Comparison of ENCODE assay signal across 9 cellular contexts in genomic region chr4:3461515-3462291, GRCh38. TPM values are rescaled to one million over a fixed set of nuclear protein-coding genes. Genes with fewer than 3 reads are reported as not detected.
DNase-seq lines count a peak whose midpoint lies in the region; ATAC-seq and TF ChIP-seq lines count a peak whose summit lies in the region.
"Had no signal": no experiment of that assay in that cellular context is flagged by ENCODE, and none has a peak within 500 bp of the region (broad histone marks: within the 10 kb centered on the region; RNA-seq: fewer than 3 reads in every experiment).

No MANE protein-coding gene starts in this region.

- H3K4me1 ChIP-seq in SJCRH30 (peaks cover 32% of the 10 kb centered on the region), right cardiac atrium (ENCODE audit: control insufficient read depth, insufficient read depth, low read length) (no peaks in the 10 kb centered on the region)

- H3K27ac Mint-ChIP-seq in stimulated activated effector memory CD8-positive, alpha-beta T cell treated with anti-CD3 and anti-CD28 coated beads, Interleukin-12 subunit alpha, Interleukin-12 subunit beta, amount 100 ng/mL, for 72 hours, result no peak overlapping the region
- no peak overlapping the region for H3K27ac Mint-ChIP-seq in nephron progenitor cell

- H3K4me3 Mint-ChIP-seq in stimulated activated effector memory CD8-positive, alpha-beta T cell treated with anti-CD3 and anti-CD28 coated beads, Interleukin-12 subunit alpha, Interleukin-12 subunit beta, amount 100 ng/mL, for 72 hours, result no peak overlapping the region
- no peak overlapping the region for H3K4me3 Mint-ChIP-seq in nephron progenitor cell

- intact Hi-C loops in right cardiac atrium (cut with DNase I), result no loop called here

- H3K36me3 ChIP-seq in SJCRH30, result no peaks in the 10 kb centered on the region

- TF ChIP-seq CTCF in GM13976 (IDR thresholded peaks at IDR 0.05; ENCODE audit: borderline replicate concordance, control extremely low read depth, extremely low read depth, insufficient read depth, missing control alignments) (no peak), nephron progenitor cell (IDR thresholded peaks at IDR 0.05) (no peak)

- H3K4me1 Mint-ChIP-seq in stimulated activated effector memory CD8-positive, alpha-beta T cell treated with anti-CD3 and anti-CD28 coated beads, Interleukin-12 subunit alpha, Interleukin-12 subunit beta, amount 100 ng/mL, for 72 hours, result no peaks in the 10 kb centered on the region
- peaks cover 30% of the 10 kb centered on the region for H3K4me1 Mint-ChIP-seq in nephron progenitor cell

- WGBS in right cardiac atrium, result 58% methylated on average over 25 of the region's 25 CpGs

- H3K9me3 Mint-ChIP-seq in stimulated activated effector memory CD8-positive, alpha-beta T cell treated with anti-CD3 and anti-CD28 coated beads, Interleukin-12 subunit alpha, Interleukin-12 subunit beta, amount 100 ng/mL, for 72 hours, result no peaks in the 10 kb centered on the region
- H3K9me3 Mint-ChIP-seq in nephron progenitor cell, result peaks cover 16% of the 10 kb centered on the region

- ATAC-seq in right cardiac atrium, result peak; percentile 65 to 83
- ATAC-seq in stimulated activated effector memory CD8-positive, alpha-beta T cell treated with anti-CD3 and anti-CD28 coated beads, Interleukin-12 subunit alpha, Interleukin-12 subunit beta, amount 100 ng/mL, for 72 hours, result peak; percentile 14
- ATAC-seq in GM21825 (IDR thresholded peaks at IDR 0.05; ENCODE audit: unreplicated experiment), result no peak
- ATAC-seq: naive thymus-derived CD8-positive, alpha-beta T cell had no signal

- DNase-seq in HT1080 (ENCODE audit: low read depth) (peak; percentile 41), SJCRH30 (peak; percentile 96 to 98), right cardiac atrium (peak; percentile 59 to 88 (median 87)), GM13976 (ENCODE audit: low spot score) (no peak), nephron progenitor cell (no peak)
- DNase-seq in stimulated activated effector memory CD8-positive, alpha-beta T cell treated with anti-CD3 and anti-CD28 coated beads, Interleukin-12 subunit alpha, Interleukin-12 subunit beta, amount 100 ng/mL, for 72 hours (ENCODE audit: low spot score in 2 of 2), result no peak
- no peak for DNase-seq in activated CD4-positive, alpha-beta T cell treated with anti-CD3 and anti-CD28 coated beads for 1 hour

- H3K27me3 ChIP-seq in SJCRH30 (no peaks in the 10 kb centered on the region), right cardiac atrium (ENCODE audit: control insufficient read depth, insufficient read depth) (no peaks in the 10 kb centered on the region)

- H3K4me3 ChIP-seq in SJCRH30, result 0 out of 2 replicates have a peak overlapping the region, but pooled peaks have one; percentile 64
- no peak overlapping the region for H3K4me3 ChIP-seq in right cardiac atrium (ENCODE audit: low read length)

- H3K27ac ChIP-seq in SJCRH30, result peak overlapping the region; percentile 59
- peak overlapping the region; percentile 32 for H3K27ac ChIP-seq in right cardiac atrium (ENCODE audit: low read length)

- H3K36me3 Mint-ChIP-seq in stimulated activated effector memory CD8-positive, alpha-beta T cell treated with anti-CD3 and anti-CD28 coated beads, Interleukin-12 subunit alpha, Interleukin-12 subunit beta, amount 100 ng/mL, for 72 hours, result no peaks in the 10 kb centered on the region
- no peaks in the 10 kb centered on the region for H3K36me3 Mint-ChIP-seq in nephron progenitor cell (ENCODE audit: low read depth)

- in situ Hi-C loops in GM13976 (cut with MboI; ENCODE audit: low sequenced_read_pairs, unreplicated experiment), result no loop called here

- H3K9me3 ChIP-seq in SJCRH30 (replicated peaks) (no peaks in the 10 kb centered on the region), right cardiac atrium (ENCODE audit: control insufficient read depth, low read length) (no peaks in the 10 kb centered on the region)

- peaks cover 19% of the 10 kb centered on the region for H3K27me3 Mint-ChIP-seq in nephron progenitor cell (ENCODE audit: low read depth, poor library complexity)

RNA-seq across cellular contexts. Expression of gene DOK7, which starts 1.4 kb away (rescaled TPM):
- total RNA-seq in HT1080 (2014; rRNA removed; shearing (Covaris generic)), result not detected in 2 replicates
- polyA plus RNA-seq in HT1080 (2015; cell fraction: cytosol; rRNA removed), result 0.05 TPM in 1 of 2 replicates, not detected in the other
- 0.05 and 0.18 TPM in 2 replicates for polyA plus RNA-seq in HT1080 (2015; cell fraction: nucleus; rRNA removed)
- 8.6 and 9.6 TPM in 2 replicates for total RNA-seq in SJCRH30 (2014; rRNA removed; shearing (Covaris generic))
- 10 to 100 TPM; 28.9 to 40.0 (median 34.5) TPM for total RNA-seq in right cardiac atrium
- polyA plus RNA-seq in right cardiac atrium, result 36.3 TPM
- total RNA-seq: naive thymus-derived CD8-positive, alpha-beta T cell had no signal

RNA-seq across cellular contexts. Expression of gene HGFAC, which starts 19.9 kb away (rescaled TPM):
- total RNA-seq in HT1080 (2014; rRNA removed; shearing (Covaris generic)), result not detected in 2 replicates
- polyA plus RNA-seq in HT1080 (2015; cell fraction: cytosol; rRNA removed), result not detected in 2 replicates
- not detected in 2 replicates for polyA plus RNA-seq in HT1080 (2015; cell fraction: nucleus; rRNA removed)
- 0.12 and 0.63 TPM in 2 replicates for total RNA-seq in SJCRH30 (2014; rRNA removed; shearing (Covaris generic))
- total RNA-seq in right cardiac atrium, result under 1 TPM in 3 of 4 donors, not detected in 1; 0.31 to 0.62 (median 0.31) TPM
- 0.14 TPM for polyA plus RNA-seq in right cardiac atrium
- total RNA-seq: naive thymus-derived CD8-positive, alpha-beta T cell had no signal
- polyA plus RNA-seq: naive thymus-derived CD8-positive, alpha-beta T cell had no signal

Comparison
In these comparisons a context has a peak if more than half of its experiments do, and no peak if none do; other contexts are left out.
1. DNase-seq: peak in HT1080 (single experiment), SJCRH30 (2 of 2) and right cardiac atrium (3 of 3); none in stimulated activated effector memory CD8-positive, alpha-beta T cell treated with anti-CD3 and anti-CD28 coated beads, Interleukin-12 subunit alpha, Interleukin-12 subunit beta, amount 100 ng/mL, for 72 hours (0 of 2), activated CD4-positive, alpha-beta T cell treated with anti-CD3 and anti-CD28 coated beads for 1 hour (single experiment), GM13976 (single experiment) and nephron progenitor cell (single experiment).